Comparison of ENCODE assay signal across 25 cellular contexts in the genomic region with DNA sequence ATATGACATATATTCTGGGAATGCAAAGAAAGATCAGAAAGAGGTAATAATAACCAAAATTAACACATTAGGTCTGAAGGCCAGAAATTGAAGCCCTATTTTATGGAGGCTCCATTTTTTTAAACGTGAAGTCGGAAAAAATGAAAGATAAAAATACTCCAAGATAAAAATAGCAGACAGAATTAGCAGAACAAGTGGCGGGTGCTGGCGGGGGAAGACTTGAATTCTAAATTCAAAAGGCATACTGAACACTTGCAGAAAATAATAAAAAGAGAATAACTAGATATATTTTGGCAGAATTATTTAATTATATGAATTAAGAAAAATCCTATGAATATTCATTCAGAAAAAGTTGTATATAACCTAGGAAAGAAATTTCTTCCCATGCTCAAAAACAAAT.
"Had no signal": no experiment of that assay in that cellular context is flagged by ENCODE, and none has a peak within 500 bp of the region (broad histone marks: within the 10 kb centered on the region; RNA-seq: fewer than 3 reads in every experiment).

No MANE protein-coding gene starts in this region.

- H3K9me3 ChIP-seq: stomach, suprapubic skin, testis, thoracic aorta, thyroid gland, tibial artery, tibial nerve, transverse colon, upper lobe of left lung, upper lobe of right lung, uterus, vagina had no signal

- H3K27ac ChIP-seq: stomach, suprapubic skin, testis, thoracic aorta, thyroid gland, tibial artery, tibial nerve, transverse colon, upper lobe of left lung, upper lobe of right lung, uterus, vagina had no signal

- ATAC-seq: stimulated activated effector memory CD8-positive, alpha-beta T cell treated with anti-CD3 and anti-CD28 coated beads, Interleukin-12 subunit alpha, Interleukin-12 subunit beta, amount 100 ng/mL, for 72 hours; stimulated activated memory B cell treated with anti-CD40 and anti-IgM and Interleukin-4, amounts not matched to agents 10 μg/mL and 1 μg/mL and 100 μg/mL, for 72 hours; stimulated activated naive B cell treated with anti-CD40 and anti-IgM and Interleukin-4, amounts not matched to agents 10 μg/mL and 1 μg/mL and 100 μg/mL, for 72 hours; stimulated activated naive CD8-positive, alpha-beta T cell treated with anti-CD3 and anti-CD28 coated beads, Interleukin-15, amount 100 ng/mL, for 72 hours; stimulated activated naive CD8-positive, alpha-beta T cell treated with anti-CD3 and anti-CD28 coated beads, Interleukin-15, Interleukin-2, amounts not matched to agents 100 U/mL and 50 U/mL, for 24 hours; upper lobe of right lung had no signal

- DNase-seq: stimulated activated CD4-positive, alpha-beta T cell treated with anti-CD3 and anti-CD28 coated beads, Interleukin-4, amount 100 ng/mL, for 1 hour; stimulated activated CD4-positive, alpha-beta T cell treated with anti-CD3 and anti-CD28 coated beads, Interleukin-4, amount 100 ng/mL, for 24 hours; stimulated activated CD4-positive, alpha-beta T cell treated with anti-CD3 and anti-CD28 coated beads, Interleukin-4, amount 100 ng/mL, for 4 hours; stimulated activated CD8-positive, alpha-beta memory T cell treated with anti-CD3 and anti-CD28 coated beads, Interleukin-4, amount 100 ng/mL, for 48 hours; stimulated activated naive B cell treated with anti-CD40 and anti-IgM and Interleukin-4, amounts not matched to agents 10 μg/mL and 1 μg/mL and 100 μg/mL, for 72 hours; stimulated activated naive CD4-positive, alpha-beta T cell; stimulated activated naive CD4-positive, alpha-beta T cell treated with Interleukin-2 at 50 U/mL for 16 hours; stimulated activated naive CD8-positive, alpha-beta T cell treated with anti-CD3 and anti-CD28 coated beads, Interleukin-15, amount 100 ng/mL, for 72 hours; stimulated activated naive CD8-positive, alpha-beta T cell treated with anti-CD3 and anti-CD28 coated beads, Interleukin-15, Interleukin-2, amounts not matched to agents 100 U/mL and 50 U/mL, for 24 hours; stomach; substantia nigra; testis; thyroid gland; tibial artery; transverse colon; trophoblast cell; upper lobe of left lung; upper lobe of right lung; uterus had no signal

- H3K4me3 ChIP-seq: stomach, suprapubic skin, testis, thoracic aorta, thyroid gland, tibial artery, tibial nerve, transverse colon, upper lobe of left lung, upper lobe of right lung, uterus, vagina had no signal

- H3K27me3 ChIP-seq: stomach, suprapubic skin, testis, thyroid gland, tibial artery, tibial nerve, transverse colon, upper lobe of left lung, upper lobe of right lung, uterus, vagina had no signal

- H3K36me3 ChIP-seq: stomach, suprapubic skin, thoracic aorta, thyroid gland, tibial artery, tibial nerve, transverse colon, upper lobe of left lung, upper lobe of right lung, uterus, vagina had no signal

- H3K4me1 ChIP-seq: stomach, suprapubic skin, testis, thyroid gland, tibial artery, tibial nerve, transverse colon, upper lobe of left lung, upper lobe of right lung, uterus, vagina had no signal
